ENCODE assay signal across 8 cellular contexts in genomic region chr2:32357545-32358482, GRCh38. TPM values are rescaled to one million over a fixed set of nuclear protein-coding genes. Genes with fewer than 3 reads are reported as not detected.
A peak's percentile ranks its signal among the peaks of the same experiment; 100 is the strongest.
DNase-seq lines count a peak whose midpoint lies in the region; ATAC-seq and TF ChIP-seq lines count a peak whose summit lies in the region.

No MANE protein-coding gene starts in this region.

- POLR2A ChIA-PET in BJ (lab: Charles Lee): no interaction called here

- H3K4me3 ChIP-seq in BJ (ENCODE audit: low read depth, low read length) (peak overlapping the region; percentile 97), duodenal mucosa (ENCODE audit: low read depth in 1 of 2, low read length in 2 of 2) (peak overlapping the region; percentile 91 to 99)

- H3K9ac ChIP-seq in duodenal mucosa (ENCODE audit: low read depth in 1 of 2, low read length in 2 of 2): peak overlapping the region; percentile 90 to 98

- no peaks in the 10 kb centered on the region for H3K9me3 ChIP-seq in duodenal mucosa (ENCODE audit: control insufficient read depth in 1 of 2, low read length in 2 of 2)

- CTCF ChIA-PET in BJ (lab: Yijun Ruan, JAX): no interaction called here

- peak; percentile 13 for ATAC-seq in GM19351 (IDR thresholded peaks at IDR 0.05; ENCODE audit: unreplicated experiment)
- peak; percentile 2 for ATAC-seq in HG03521 (IDR thresholded peaks at IDR 0.05; ENCODE audit: unreplicated experiment)

- DNase-seq in BJ (ENCODE audit: low read depth) (no peak), medulla oblongata (ENCODE audit: extremely low spot score) (peak; percentile 13), occipital lobe (lab: John Stamatoyannopoulos, UW) (no peak)
- peak; percentile 34 for DNase-seq in activated CD4-positive, CD25-positive, alpha-beta regulatory T cell treated with anti-CD3 and anti-CD28 coated beads, Interleukin-2, amount 50 U/mL, for 72 hours
- DNase-seq in stimulated activated CD8-positive, alpha-beta memory T cell treated with anti-CD3 and anti-CD28 coated beads, Interleukin-2, amount 100 ng/mL, for 1 hour (ENCODE audit: low read depth in 2 of 2): peak; percentile 2 to 4

- no peaks in the 10 kb centered on the region for H3K27me3 ChIP-seq in BJ (ENCODE audit: control insufficient read depth, insufficient read depth, low read length)
- no peaks in the 10 kb centered on the region for H3K27me3 ChIP-seq in duodenal mucosa (ENCODE audit: control insufficient read depth in 1 of 2, insufficient read depth in 2 of 2, low read length in 2 of 2)

- TF ChIP-seq CTCF in BJ (IDR thresholded peaks at IDR 0.05; ENCODE audit: insufficient read depth, low read depth, low read length): no peak

- peaks cover 18 to 31% of the 10 kb centered on the region in 2 donors for H3K4me1 ChIP-seq in duodenal mucosa (ENCODE audit: control insufficient read depth in 1 of 2, insufficient read depth in 2 of 2, low read length in 2 of 2)

- H3K36me3 ChIP-seq in BJ (ENCODE audit: control insufficient read depth, insufficient read depth, low read length) (no peaks in the 10 kb centered on the region), duodenal mucosa (ENCODE audit: control insufficient read depth in 1 of 2, insufficient read depth in 2 of 2, low read length in 2 of 2) (peaks cover 0 to 5% of the 10 kb centered on the region in 2 donors)

- peak overlapping the region; percentile 98 for H3K27ac ChIP-seq in duodenal mucosa (ENCODE audit: low read depth, low read length)

RNA-seq across cellular contexts. Expression of gene BIRC6, which starts 1.0 kb away (rescaled TPM):
- 53.7 and 73.6 TPM in 2 replicates for polyA plus RNA-seq in BJ (2011; rRNA removed)
- 376 and 458 TPM in 2 replicates for polyA minus RNA-seq in BJ (2011; rRNA and poly(A)+ RNA removed)
- 272 TPM for total RNA-seq in occipital lobe

Comparison
In these comparisons a context has a peak if more than half of its experiments do, and no peak if none do; other contexts are left out.
1. DNase-seq: peak in activated CD4-positive, CD25-positive, alpha-beta regulatory T cell treated with anti-CD3 and anti-CD28 coated beads, Interleukin-2, amount 50 U/mL, for 72 hours (single experiment), medulla oblongata (single experiment) and stimulated activated CD8-positive, alpha-beta memory T cell treated with anti-CD3 and anti-CD28 coated beads, Interleukin-2, amount 100 ng/mL, for 1 hour (2 of 2); none in BJ (single experiment) and occipital lobe (single experiment).